In genomic region chrX:150982786-150983525, GRCh38 we compare ENCODE assay signal across 8 cellular contexts. TPM values are rescaled to one million over a fixed set of nuclear protein-coding genes. Genes with fewer than 3 reads are reported as not detected.
DNase-seq lines count a peak whose midpoint lies in the region; ATAC-seq and TF ChIP-seq lines count a peak whose summit lies in the region.

HMGB3 (plus strand) TSS chrX:150983335; CDS start chrX:150985600, 2,265 bp downstream.

- H2AFZ ChIP-seq in fibroblast of lung (ENCODE audit: low read length): peak within 1 kb of the TSS; percentile 60

- H3K9me3 ChIP-seq in Peyer's patch: no peaks in the 10 kb centered on the region
- no peaks in the 10 kb centered on the region for H3K9me3 ChIP-seq in fibroblast of lung (ENCODE audit: control insufficient read depth, insufficient read depth, low read depth, low read length)

- peak within 1 kb of the TSS; percentile 25 for H3K4me2 ChIP-seq in fibroblast of lung (ENCODE audit: extremely low read depth, insufficient read depth, low read length)

- no peaks in the 10 kb centered on the region for H3K4me1 ChIP-seq in Peyer's patch
- no peaks in the 10 kb centered on the region for H3K4me1 ChIP-seq in fibroblast of lung (ENCODE audit: control insufficient read depth, extremely low read depth, insufficient read depth, low read length)

- H3K4me3 ChIP-seq in Peyer's patch (peak within 1 kb of the TSS; percentile 35 to 69 (median 57)), fibroblast of lung (replicated peaks in 1 of 4; ENCODE audit: control extremely low read depth in 1 of 4, insufficient read depth in 1 of 4, low read depth in 3 of 4, low read length in 4 of 4) (peak within 1 kb of the TSS; percentile 40 to 60 (median 48))

- no peaks in the 10 kb centered on the region for H3K36me3 ChIP-seq in Peyer's patch
- H3K36me3 ChIP-seq in fibroblast of lung (ENCODE audit: control insufficient read depth, insufficient read depth, low read length): no peaks in the 10 kb centered on the region

- H3K27me3 ChIP-seq in Peyer's patch (no peaks in the 10 kb centered on the region), fibroblast of lung (ENCODE audit: control insufficient read depth, insufficient read depth, low read length) (no peaks in the 10 kb centered on the region)

- peak within 1 kb of the TSS; percentile 59 for H3K9ac ChIP-seq in fibroblast of lung (ENCODE audit: insufficient read depth, low read length)

- H3K27ac ChIP-seq in Peyer's patch (peak within 1 kb of the TSS in 3 of 4 donors; percentile 32 to 77 (median 75)), fibroblast of lung (ENCODE audit: insufficient read depth, low read length) (peak within 1 kb of the TSS; percentile 32)

- DNase-seq in DMS79 treated with DMSO at 0.1 percent for 48 hours (lab: John Stamatoyannopoulos, UW) (peak; percentile 63), KG1 (lab: John Stamatoyannopoulos, UW) (peak; percentile 62), Peyer's patch (peak; percentile 64 to 91 (median 89)), fibroblast of lung (ENCODE audit: low read depth in 2 of 2) (peak; percentile 85 to 90)
- DNase-seq in activated T-cell treated with anti-CD3 and anti-CD28 coated beads, Interleukin-2, amount 50 U/mL, for 48 hours: peak; percentile 85 to 86
- DNase-seq in naive thymus-derived CD8-positive, alpha-beta T cell: peak; percentile 38 to 75 (median 62)
- DNase-seq in stimulated activated naive B cell treated with anti-CD40 and anti-IgM and Interleukin-4, amounts not matched to agents 10 μg/mL and 1 μg/mL and 100 μg/mL, for 72 hours: peak; percentile 76

- H3K79me2 ChIP-seq in fibroblast of lung (ENCODE audit: control insufficient read depth, insufficient read depth, low read length): peaks cover 8% of the 10 kb centered on the region

- peaks cover 0 to 13% (median 7%) of the 10 kb centered on the region in 4 donors for H3K4me1 Mint-ChIP-seq in naive thymus-derived CD8-positive, alpha-beta T cell
- H3K4me1 Mint-ChIP-seq in stimulated activated naive B cell treated with anti-CD40 and anti-IgM and Interleukin-4, amounts not matched to agents 10 μg/mL and 1 μg/mL and 100 μg/mL, for 72 hours: peaks cover 7 to 20% of the 10 kb centered on the region in 2 donors

- POLR2A ChIA-PET in naive thymus-derived CD8-positive, alpha-beta T cell (lab: Charles Lee): no interaction called here

- peak; percentile 67 to 74 for TF ChIP-seq POLR2A in Peyer's patch (IDR thresholded peaks at IDR 0.05)

- H3K4me3 Mint-ChIP-seq in naive thymus-derived CD8-positive, alpha-beta T cell: peak within 1 kb of the TSS; percentile 66 to 83 (median 74)
- H3K4me3 Mint-ChIP-seq in stimulated activated naive B cell treated with anti-CD40 and anti-IgM and Interleukin-4, amounts not matched to agents 10 μg/mL and 1 μg/mL and 100 μg/mL, for 72 hours: peak within 1 kb of the TSS; percentile 66 to 79

- H3K36me3 Mint-ChIP-seq in naive thymus-derived CD8-positive, alpha-beta T cell: no peaks in the 10 kb centered on the region
- H3K36me3 Mint-ChIP-seq in stimulated activated naive B cell treated with anti-CD40 and anti-IgM and Interleukin-4, amounts not matched to agents 10 μg/mL and 1 μg/mL and 100 μg/mL, for 72 hours: peaks cover 0 to 5% of the 10 kb centered on the region in 2 donors

- peaks cover 6 to 12% (median 7%) of the 10 kb centered on the region in 5 donors for H3K27me3 Mint-ChIP-seq in naive thymus-derived CD8-positive, alpha-beta T cell
- H3K27me3 Mint-ChIP-seq in stimulated activated naive B cell treated with anti-CD40 and anti-IgM and Interleukin-4, amounts not matched to agents 10 μg/mL and 1 μg/mL and 100 μg/mL, for 72 hours: peaks cover 9 to 23% of the 10 kb centered on the region in 2 donors

- H4K20me1 ChIP-seq in fibroblast of lung (ENCODE audit: control insufficient read depth, extremely low read depth, insufficient read depth, low read length): no peaks in the 10 kb centered on the region

- no peaks in the 10 kb centered on the region for H3K9me3 Mint-ChIP-seq in naive thymus-derived CD8-positive, alpha-beta T cell
- no peaks in the 10 kb centered on the region for H3K9me3 Mint-ChIP-seq in stimulated activated naive B cell treated with anti-CD40 and anti-IgM and Interleukin-4, amounts not matched to agents 10 μg/mL and 1 μg/mL and 100 μg/mL, for 72 hours

- peak; percentile 99 for ATAC-seq in GM21737 (IDR thresholded peaks at IDR 0.05; ENCODE audit: unreplicated experiment)
- ATAC-seq in naive thymus-derived CD8-positive, alpha-beta T cell: peak; percentile 95 to 98
- peak; percentile 97 to 99 for ATAC-seq in stimulated activated naive B cell treated with anti-CD40 and anti-IgM and Interleukin-4, amounts not matched to agents 10 μg/mL and 1 μg/mL and 100 μg/mL, for 72 hours (replicated peaks)

- H3K27ac Mint-ChIP-seq in naive thymus-derived CD8-positive, alpha-beta T cell: peak within 1 kb of the TSS in 3 of 10 donors; percentile 51 to 73 (median 52)
- H3K27ac Mint-ChIP-seq in stimulated activated naive B cell treated with anti-CD40 and anti-IgM and Interleukin-4, amounts not matched to agents 10 μg/mL and 1 μg/mL and 100 μg/mL, for 72 hours: no peak within 1 kb of the TSS

- TF ChIP-seq CTCF in Peyer's patch (IDR thresholded peaks at IDR 0.05) (no peak), fibroblast of lung (conservative IDR thresholded peaks at IDR 0.05 in 1 of 2, IDR thresholded peaks at IDR 0.05 in 1 of 2; ENCODE audit: low read depth in 1 of 2, low read length in 2 of 2) (no peak)

RNA-seq across cellular contexts. Expression of gene HMGB3, which starts in this region (rescaled TPM):
- 10 to 100 TPM; 11.5 to 77.6 (median 13.7) TPM for total RNA-seq in Peyer's patch
- total RNA-seq in fibroblast of lung: 5.4 and 8.8 TPM in 2 replicates
- polyA plus RNA-seq in fibroblast of lung: 14.5 and 33.7 TPM in 2 replicates
- polyA plus RNA-seq in fibroblast of lung (2012): 29.6 and 70.5 TPM in 2 replicates
- 1.0 and 5.6 TPM in 2 replicates for polyA minus RNA-seq in fibroblast of lung (ENCODE audit: low replicate concordance)
- under 1 TPM; 0.36 to 0.58 TPM for total RNA-seq in naive thymus-derived CD8-positive, alpha-beta T cell
- polyA plus RNA-seq in naive thymus-derived CD8-positive, alpha-beta T cell: under 1 TPM in 2 of 3 donors, not detected in 1; 0.41 to 0.81 TPM

Comparison
In these comparisons a context has a peak if more than half of its experiments do, and no peak if none do; other contexts are left out.
1. Peak in every context shown above with its lines: DNase-seq, ATAC-seq, H3K4me3 ChIP-seq and H3K27ac ChIP-seq.
2. RNA of gene HMGB3 (polyA plus RNA-seq): 14.5 to 70.5 TPM in fibroblast of lung; 0.41 to 0.81 TPM in naive thymus-derived CD8-positive, alpha-beta T cell; every median in the first group is over 4 times any median in the second.
3. Peak in DNase-seq and ATAC-seq in naive thymus-derived CD8-positive, alpha-beta T cell; RNA of the gene not detected or under 1 TPM.